ENCODE assay signal across 8 cellular contexts in genomic region chr16:4402439-4403132, GRCh38. TPM values are rescaled to one million over a fixed set of nuclear protein-coding genes. Genes with fewer than 3 reads are reported as not detected.
DNase-seq lines count a peak whose midpoint lies in the region; ATAC-seq, FAIRE-seq and TF ChIP-seq lines count a peak whose summit lies in the region.

No MANE protein-coding gene starts in this region.

- CTCF ChIA-PET in Calu3 (lab: Charles Lee), result interaction anchor here (0.5 to 3.4 kb wide), 20 partner anchors 11 to 1186 kb away, joined by 3 to 53 read pairs (median 7); partner anchors contain the start of genes CORO7, PAM16 and TFAP4
- CTCF ChIA-PET in endothelial cell of umbilical vein (lab: Charles Lee), result interaction anchor here (0.6 to 5.4 kb wide), 38 partner anchors 9 to 463 kb away, joined by 3 to 102 read pairs (median 8); partner anchors contain the start of genes CORO7, PAM16, TFAP4 and VASN

- no peaks in the 10 kb centered on the region for H3K27me3 Mint-ChIP-seq in Calu3 (ENCODE audit: unreplicated experiment)

- H3K9me3 Mint-ChIP-seq in Calu3 (ENCODE audit: low read depth, unreplicated experiment), result no peaks in the 10 kb centered on the region

- H3K27ac Mint-ChIP-seq in Calu3 (ENCODE audit: unreplicated experiment), result no peak overlapping the region

- ATAC-seq in HG02840 (IDR thresholded peaks at IDR 0.05; ENCODE audit: low FRiP score, unreplicated experiment), result no peak

- H3K9ac ChIP-seq in NT2/D1 (ENCODE audit: insufficient read length, low read depth) (peak overlapping the region; percentile 74), endothelial cell of umbilical vein (replicated peaks; ENCODE audit: extremely low read depth, insufficient read depth, low read length) (no peak overlapping the region)

- no peak overlapping the region for H3K4me3 Mint-ChIP-seq in Calu3 (ENCODE audit: low read depth, unreplicated experiment)

- no peaks in the 10 kb centered on the region for H4K20me1 ChIP-seq in endothelial cell of umbilical vein (replicated peaks; ENCODE audit: control insufficient read depth, extremely low read depth, insufficient read depth, low read length)

- H3K9me3 ChIP-seq in NT2/D1 (ENCODE audit: insufficient read depth, low read length), result no peaks in the 10 kb centered on the region
- no peaks in the 10 kb centered on the region for H3K9me3 ChIP-seq in endothelial cell of umbilical vein (replicated peaks; ENCODE audit: control insufficient read depth, insufficient read depth, low read length)

- H3K4me1 ChIP-seq in NT2/D1 (ENCODE audit: insufficient read depth, insufficient read length) (peaks cover 16% of the 10 kb centered on the region), endothelial cell of umbilical vein (ENCODE audit: control insufficient read depth, extremely low read depth, insufficient read depth, low read length) (peaks cover 1% of the 10 kb centered on the region)

- H3K27ac ChIP-seq in HL-60 (replicated peaks) (no peak overlapping the region), endothelial cell of umbilical vein (ENCODE audit: insufficient read depth, low read depth, low read length) (no peak overlapping the region)

- dilution Hi-C loops in endothelial cell of umbilical vein (cut with MboI; ENCODE audit: extremely low pct_ligation_motif_present, low sequenced_read_pairs), result no loop called here

- peak; percentile 35 for FAIRE-seq in endothelial cell of umbilical vein (lab: Jason Lieb, UNC)

- no peaks in the 10 kb centered on the region for H3K79me2 ChIP-seq in endothelial cell of umbilical vein (ENCODE audit: control insufficient read depth, insufficient read depth, low read length)

- POLR2A ChIA-PET in endothelial cell of umbilical vein (lab: Charles Lee), result interaction anchor here (0.7 kb wide), 1 partner anchor 119 kb away, joined by 7 read pairs; no protein-coding TSS in a partner anchor

- no peaks in the 10 kb centered on the region for H3K9me1 ChIP-seq in endothelial cell of umbilical vein (replicated peaks; ENCODE audit: control insufficient read depth, extremely low read depth, insufficient read depth, low read length)

- DNase-seq in Calu3 (peak; percentile 92), HL-60 (ENCODE audit: low read depth in 1 of 2, low spot score in 1 of 2) (peak in 1 of 2 experiments; percentile 53), NT2/D1 (ENCODE audit: low read depth, low spot score) (peak; percentile 73), endothelial cell of umbilical vein (ENCODE audit: low read depth, low spot score) (peak; percentile 59), mucosa of gallbladder (ENCODE audit: low spot score) (peak; percentile 82)
- peak; percentile 26 for DNase-seq in activated CD8-positive, alpha-beta memory T cell treated with anti-CD3 and anti-CD28 coated beads, Interleukin-2, amount 50 U/mL, for 24 hours (ENCODE audit: extremely low read depth)
- peak; percentile 24 to 52 for DNase-seq in stimulated activated CD8-positive, alpha-beta memory T cell treated with anti-CD3 and anti-CD28 coated beads, Interleukin-7, amount 100 ng/mL, for 4 hours (ENCODE audit: low read depth in 2 of 2)

- no peaks in the 10 kb centered on the region for H3K4me1 Mint-ChIP-seq in Calu3 (ENCODE audit: low read depth, unreplicated experiment)

- H2AFZ ChIP-seq in endothelial cell of umbilical vein (ENCODE audit: low read depth, low read length), result peak overlapping the region; percentile 38

- H3K36me3 ChIP-seq in NT2/D1 (ENCODE audit: insufficient read depth, insufficient read length, low read length) (peaks cover 33% of the 10 kb centered on the region), endothelial cell of umbilical vein (ENCODE audit: control insufficient read depth in 2 of 2, extremely low read depth in 1 of 2, insufficient read depth in 2 of 2, low read length in 2 of 2) (peaks cover 6 to 24% of the 10 kb centered on the region in 2 experiments)

- intact Hi-C loops in Calu3 (cut with micrococcal nuclease; ENCODE audit: unreplicated experiment), result loop anchor here (1.0 kb wide), 1 partner anchor 43 kb away; no protein-coding TSS in a partner anchor
- intact Hi-C loops in endothelial cell of umbilical vein (cut with micrococcal nuclease), result loop anchor here (1.0 to 5.0 kb wide), 4 partner anchors 43 to 202 kb away; partner anchors contain the start of gene TFAP4

- no peak for TF ChIP-seq POLR2A in endothelial cell of umbilical vein (IDR thresholded peaks at IDR 0.05; ENCODE audit: low read depth, low read length)

- H3K27me3 ChIP-seq in HL-60 (ENCODE audit: insufficient read depth, poor library complexity, severe bottlenecking), result no peaks in the 10 kb centered on the region
- H3K27me3 ChIP-seq in NT2/D1 (ENCODE audit: insufficient read depth, insufficient read length), result no peaks in the 10 kb centered on the region
- no peaks in the 10 kb centered on the region for H3K27me3 ChIP-seq in endothelial cell of umbilical vein (ENCODE audit: control insufficient read depth in 2 of 2, insufficient read depth in 2 of 2, low read length in 2 of 2)

- no TSS peak for BruUV-seq in Calu3 (replicated peaks; lab: Mats Ljungman, UMichigan)
- BruUV-seq in endothelial cell of umbilical vein (replicated peaks; lab: Mats Ljungman, UMichigan), result no TSS peak

- no peak overlapping the region for H3K4me2 ChIP-seq in endothelial cell of umbilical vein (ENCODE audit: insufficient read depth, low read length)

- no peak overlapping the region for H3K4me3 ChIP-seq in HL-60 (replicated peaks; ENCODE audit: insufficient read depth, low read length)
- H3K4me3 ChIP-seq in NT2/D1 (ENCODE audit: insufficient read length, low read depth), result peak overlapping the region; percentile 30
- H3K4me3 ChIP-seq in endothelial cell of umbilical vein (replicated peaks in 1 of 3; ENCODE audit: insufficient read depth in 1 of 3, low read depth in 1 of 3, low read length in 3 of 3), result no peak overlapping the region

- H3K36me3 Mint-ChIP-seq in Calu3 (ENCODE audit: insufficient read depth, unreplicated experiment), result peaks cover 36% of the 10 kb centered on the region

- TF ChIP-seq CTCF in Calu3 (IDR thresholded peaks at IDR 0.05; ENCODE audit: unreplicated experiment) (peak; percentile 99), HL-60 (IDR thresholded peaks at IDR 0.05; ENCODE audit: insufficient read depth, low read length) (peak; percentile 71), endothelial cell of umbilical vein (IDR thresholded peaks at IDR 0.05; ENCODE audit: extremely low read depth in 1 of 2, insufficient read depth in 1 of 2, low read depth in 1 of 2, low read length in 2 of 2) (peak; percentile 88 to 98)

TF ChIP-seq in endothelial cell of umbilical vein, 7 proteins besides CTCF, POLR2A, EP300 and RAD21 (continues in another document):
- TF ChIP-seq JUN (IDR thresholded peaks at IDR 0.05; ENCODE audit: borderline replicate concordance, insufficient read depth, insufficient read length, low read depth), result no peak
- TF ChIP-seq EZH2 (IDR thresholded peaks at IDR 0.05; ENCODE audit: borderline replicate concordance, low read depth, low read length, severe bottlenecking), result no peak
- TF ChIP-seq MAX (IDR thresholded peaks at IDR 0.05; ENCODE audit: insufficient read depth, insufficient read length), result no peak

RNA-seq across cellular contexts. Expression of gene CORO7, which starts 13.8 kb away (rescaled TPM):
- total RNA-seq in Calu3 (2022), result 49.7 and 51.0 TPM in 2 replicates
- total RNA-seq in endothelial cell of umbilical vein, result 70.4 and 72.3 TPM in 2 replicates
- polyA plus RNA-seq in endothelial cell of umbilical vein, result 42.5 and 57.1 TPM in 2 replicates
- polyA plus RNA-seq in endothelial cell of umbilical vein (2011; cell fraction: cytosol; rRNA removed), result 17.7 and 23.9 TPM in 2 replicates
- 171 and 177 TPM in 2 replicates for polyA plus RNA-seq in endothelial cell of umbilical vein (2011; cell fraction: nucleus; rRNA removed)
- polyA plus RNA-seq in endothelial cell of umbilical vein (2012), result 25.7 and 41.7 TPM in 2 replicates
- 47.0 and 61.5 TPM in 2 replicates for polyA minus RNA-seq in endothelial cell of umbilical vein
- 13.6 TPM for polyA minus RNA-seq in endothelial cell of umbilical vein (2011; cell fraction: cytosol; rRNA and poly(A)+ RNA removed)
- 65.1 and 94.9 TPM in 2 replicates for polyA minus RNA-seq in endothelial cell of umbilical vein (2011; cell fraction: nucleus; rRNA and poly(A)+ RNA removed)
- total RNA-seq in mucosa of gallbladder, result 58.3 TPM

RNA-seq across cellular contexts. Expression of gene DNAJA3, which starts 23.1 kb away (rescaled TPM):
- total RNA-seq in Calu3 (2022) (93.1 and 99.2 TPM in 2 replicates), endothelial cell of umbilical vein (40.6 and 45.4 TPM in 2 replicates), mucosa of gallbladder (41.0 TPM)
- polyA plus RNA-seq in endothelial cell of umbilical vein, result 29.0 and 33.4 TPM in 2 replicates
- 36.7 and 37.7 TPM in 2 replicates for polyA plus RNA-seq in endothelial cell of umbilical vein (2011; cell fraction: cytosol; rRNA removed)
- polyA plus RNA-seq in endothelial cell of umbilical vein (2011; cell fraction: nucleus; rRNA removed), result 56.9 and 63.1 TPM in 2 replicates
- 34.7 and 34.9 TPM in 2 replicates for polyA plus RNA-seq in endothelial cell of umbilical vein (2012)
- polyA minus RNA-seq in endothelial cell of umbilical vein, result 24.4 and 27.6 TPM in 2 replicates
- polyA minus RNA-seq in endothelial cell of umbilical vein (2011; cell fraction: cytosol; rRNA and poly(A)+ RNA removed), result 36.0 TPM
- polyA minus RNA-seq in endothelial cell of umbilical vein (2011; cell fraction: nucleus; rRNA and poly(A)+ RNA removed), result 20.2 and 22.1 TPM in 2 replicates

RNA-seq across cellular contexts. Expression of gene VASN, which starts 30.9 kb away (rescaled TPM):
- total RNA-seq in Calu3 (2022) (18.1 and 22.4 TPM in 2 replicates), endothelial cell of umbilical vein (0.14 and 0.42 TPM in 2 replicates), mucosa of gallbladder (31.5 TPM)
- 0.41 and 0.57 TPM in 2 replicates for polyA plus RNA-seq in endothelial cell of umbilical vein
- polyA plus RNA-seq in endothelial cell of umbilical vein (2011; cell fraction: cytosol; rRNA removed), result 0.09 and 0.13 TPM in 2 replicates
- 0.11 and 0.18 TPM in 2 replicates for polyA plus RNA-seq in endothelial cell of umbilical vein (2011; cell fraction: nucleus; rRNA removed)
- 0.11 and 0.20 TPM in 2 replicates for polyA plus RNA-seq in endothelial cell of umbilical vein (2012)
- polyA minus RNA-seq in endothelial cell of umbilical vein, result 0.08 and 0.32 TPM in 2 replicates
- 1.3 TPM for polyA minus RNA-seq in endothelial cell of umbilical vein (2011; cell fraction: cytosol; rRNA and poly(A)+ RNA removed)
- 0.29 and 0.43 TPM in 2 replicates for polyA minus RNA-seq in endothelial cell of umbilical vein (2011; cell fraction: nucleus; rRNA and poly(A)+ RNA removed)

RNA-seq across cellular contexts. Expression of gene PAM16, which starts 51.5 kb away (rescaled TPM):
- total RNA-seq in Calu3 (2022) (72.7 and 85.3 TPM in 2 replicates), endothelial cell of umbilical vein (35.8 and 40.0 TPM in 2 replicates), mucosa of gallbladder (27.5 TPM)
- polyA plus RNA-seq in endothelial cell of umbilical vein, result 67.2 and 76.2 TPM in 2 replicates
- 44.4 and 44.5 TPM in 2 replicates for polyA plus RNA-seq in endothelial cell of umbilical vein (2011; cell fraction: cytosol; rRNA removed)
- 29.7 and 31.7 TPM in 2 replicates for polyA plus RNA-seq in endothelial cell of umbilical vein (2011; cell fraction: nucleus; rRNA removed)
- polyA plus RNA-seq in endothelial cell of umbilical vein (2012), result 30.5 and 35.6 TPM in 2 replicates
- 13.0 and 13.5 TPM in 2 replicates for polyA minus RNA-seq in endothelial cell of umbilical vein
- polyA minus RNA-seq in endothelial cell of umbilical vein (2011; cell fraction: cytosol; rRNA and poly(A)+ RNA removed), result 10.9 TPM
- polyA minus RNA-seq in endothelial cell of umbilical vein (2011; cell fraction: nucleus; rRNA and poly(A)+ RNA removed), result 10.6 and 12.3 TPM in 2 replicates

Comparison
In these comparisons a context has a peak if more than half of its experiments do, and no peak if none do; other contexts are left out.
1. RNA of gene VASN, which starts 30.9 kb away (total RNA-seq): 31.5 TPM in mucosa of gallbladder (single experiment) and 18.1 to 22.4 TPM in Calu3; 0.14 to 0.42 TPM in endothelial cell of umbilical vein; every median in the first group is over 10 times any median in the second.
2. Peak in every context shown above with its lines, with median percentiles within 50 percentile points of each other: CTCF ChIP-seq.